Comparison of ENCODE assay signal across 1 cellular context in genomic region chr11:74535371-74536118, GRCh38.
TF ChIP-seq lines count a peak whose summit lies in the region.

No MANE protein-coding gene starts in this region.

TF ChIP-seq in GM12878, 131 proteins besides CTCF, POLR2A, EP300 and RAD21:
- TF ChIP-seq BCLAF1 (IDR thresholded peaks at IDR 0.05): no peak
- no peak for TF ChIP-seq BCL3 (IDR thresholded peaks at IDR 0.05; ENCODE audit: borderline replicate concordance, insufficient read depth, low read depth, low read length, poor library complexity, severe bottlenecking)
- TF ChIP-seq EED (IDR thresholded peaks at IDR 0.05; ENCODE audit: low read depth): no peak
- no peak for TF ChIP-seq ZNF217 (IDR thresholded peaks at IDR 0.05)
- TF ChIP-seq NR2C2 (IDR thresholded peaks at IDR 0.05; ENCODE audit: borderline replicate concordance, control insufficient read depth, insufficient read length, low read depth): no peak
- TF ChIP-seq GATAD2B (conservative IDR thresholded peaks at IDR 0.05; ENCODE audit: low read depth): no peak
- no peak for TF ChIP-seq HDAC2 (IDR thresholded peaks at IDR 0.05)
- TF ChIP-seq KLF5 (IDR thresholded peaks at IDR 0.05; ENCODE audit: partially characterized antibody): no peak
- TF ChIP-seq KAT2A (conservative IDR thresholded peaks at IDR 0.05; ENCODE audit: control insufficient read depth, low read depth, low read length): no peak
- no peak for TF ChIP-seq KDM1A (IDR thresholded peaks at IDR 0.05; ENCODE audit: borderline replicate concordance)
- no peak for TF ChIP-seq PML (IDR thresholded peaks at IDR 0.05; ENCODE audit: low read length)
- TF ChIP-seq ZZZ3 (IDR thresholded peaks at IDR 0.05; ENCODE audit: control insufficient read depth, insufficient read length, low read depth): no peak
- no peak for TF ChIP-seq NBN (IDR thresholded peaks at IDR 0.05)
- TF ChIP-seq CUX1 (IDR thresholded peaks at IDR 0.05; ENCODE audit: insufficient replicate concordance, low read depth, low read length): no peak
- TF ChIP-seq SP1 (IDR thresholded peaks at IDR 0.05; ENCODE audit: low read depth, low read length): no peak
